In genomic region chr17:28384281-28385036, GRCh38 we compare ENCODE assay signal across 7 cellular contexts. TPM values are rescaled to one million over a fixed set of nuclear protein-coding genes. Genes with fewer than 3 reads are reported as not detected.
DNase-seq lines count a peak whose midpoint lies in the region; ATAC-seq and TF ChIP-seq lines count a peak whose summit lies in the region.

No MANE protein-coding gene starts in this region.

- H3K4me2 ChIP-seq in MM.1S (ENCODE audit: low read depth, low read length), result peak overlapping the region; percentile 85
- H3K4me2 ChIP-seq in parathyroid adenoma (ENCODE audit: low read length), result peak overlapping the region; percentile 65

- peak overlapping the region; percentile 63 for H3K27ac Mint-ChIP-seq in activated CD8-positive, alpha-beta T cell treated with anti-CD3 and anti-CD28 coated beads for 36 hours

- H3K4me1 ChIP-seq in MM.1S (ENCODE audit: low read length), result no peaks in the 10 kb centered on the region
- peaks cover 16% of the 10 kb centered on the region for H3K4me1 ChIP-seq in parathyroid adenoma
- H3K4me1 ChIP-seq in upper lobe of right lung, result peaks cover 22% of the 10 kb centered on the region

- peaks cover 28% of the 10 kb centered on the region for H3K36me3 Mint-ChIP-seq in activated CD8-positive, alpha-beta T cell treated with anti-CD3 and anti-CD28 coated beads for 36 hours (ENCODE audit: low read depth)

- intact Hi-C loops in activated CD8-positive, alpha-beta T cell treated with anti-CD3 and anti-CD28 coated beads for 36 hours (cut with micrococcal nuclease), result no loop called here
- intact Hi-C loops in upper lobe of right lung (cut with DNase I), result no loop called here

- peaks cover 20% of the 10 kb centered on the region for H3K4me1 Mint-ChIP-seq in activated CD8-positive, alpha-beta T cell treated with anti-CD3 and anti-CD28 coated beads for 36 hours (ENCODE audit: low read depth)

- H3K36me3 ChIP-seq in MM.1S (replicated peaks; ENCODE audit: insufficient read depth, low read length) (no peaks in the 10 kb centered on the region), parathyroid adenoma (ENCODE audit: control insufficient read depth, insufficient read depth, low read length) (no peaks in the 10 kb centered on the region), upper lobe of right lung (peaks cover 15% of the 10 kb centered on the region)

- H3K9me2 ChIP-seq in MM.1S (replicated peaks; ENCODE audit: insufficient read depth, low read length), result no peaks in the 10 kb centered on the region

- no peaks in the 10 kb centered on the region for H4K20me1 ChIP-seq in MM.1S (ENCODE audit: insufficient read depth, low read length)

- DNase-seq in MM.1S (peak; percentile 35), upper lobe of right lung (peak; percentile 92), HPDE6-E6E7 (ENCODE audit: extremely low spot score) (no peak)
- DNase-seq in activated CD8-positive, alpha-beta T cell treated with anti-CD3 and anti-CD28 coated beads for 36 hours, result peak; percentile 80

- TF ChIP-seq CTCF in MM.1S (IDR thresholded peaks at IDR 0.05; ENCODE audit: low read length) (no peak), parathyroid adenoma (IDR thresholded peaks at IDR 0.05) (no peak), upper lobe of right lung (IDR thresholded peaks at IDR 0.05) (no peak)
- TF ChIP-seq CTCF in activated CD8-positive, alpha-beta T cell treated with anti-CD3 and anti-CD28 coated beads for 36 hours (IDR thresholded peaks at IDR 0.05), result no peak

- H3K27me3 Mint-ChIP-seq in activated CD8-positive, alpha-beta T cell treated with anti-CD3 and anti-CD28 coated beads for 36 hours, result peaks cover 2% of the 10 kb centered on the region

- CTCF ChIA-PET in activated CD8-positive, alpha-beta T cell treated with anti-CD3 and anti-CD28 coated beads for 36 hours (lab: Charles Lee), result interaction anchor here (0.9 to 1.8 kb wide), 4 partner anchors 13 to 165 kb away, joined by 3 to 9 read pairs (median 4); partner anchors contain the start of genes POLDIP2 and SARM1

- POLR2A ChIA-PET in activated CD8-positive, alpha-beta T cell treated with anti-CD3 and anti-CD28 coated beads for 36 hours (lab: Charles Lee), result interaction anchor here (0.6 to 3.5 kb wide), 10 partner anchors 11 to 294 kb away, joined by 3 to 22 read pairs (median 5); partner anchors contain the start of genes POLDIP2, SARM1 and SEBOX

- H3K4me3 ChIP-seq in MM.1S (ENCODE audit: low read length) (peak overlapping the region; percentile 64), parathyroid adenoma (ENCODE audit: low read depth, low read length) (peak overlapping the region; percentile 55), upper lobe of right lung (peak overlapping the region; percentile 57)

- H3K27ac ChIP-seq in MM.1S (ENCODE audit: low read length) (no peak overlapping the region), parathyroid adenoma (no peak overlapping the region), upper lobe of right lung (peak overlapping the region; percentile 72)

- no peaks in the 10 kb centered on the region for H3K9me3 Mint-ChIP-seq in activated CD8-positive, alpha-beta T cell treated with anti-CD3 and anti-CD28 coated beads for 36 hours

- H3K9ac ChIP-seq in MM.1S (ENCODE audit: low read length) (peak overlapping the region; percentile 47; the same call in 1 of the 2 replicates), parathyroid adenoma (no peak overlapping the region)

- ATAC-seq in GM19351 (IDR thresholded peaks at IDR 0.05; ENCODE audit: unreplicated experiment) (peak; percentile 72), esophagus mucosa (peak; percentile 79), upper lobe of right lung (peak; percentile 91)
- peak; percentile 94 for ATAC-seq in activated CD8-positive, alpha-beta T cell treated with anti-CD3 and anti-CD28 coated beads for 36 hours

- H3F3A ChIP-seq in MM.1S (ENCODE audit: insufficient read depth, low read length), result no peaks in the 10 kb centered on the region

- H3K79me2 ChIP-seq in MM.1S (ENCODE audit: low read length), result no peaks in the 10 kb centered on the region
- H3K79me2 ChIP-seq in parathyroid adenoma, result peaks cover 19% of the 10 kb centered on the region

- H3K4me3 Mint-ChIP-seq in activated CD8-positive, alpha-beta T cell treated with anti-CD3 and anti-CD28 coated beads for 36 hours, result peak overlapping the region; percentile 84

- peak overlapping the region; percentile 87 for H2AFZ ChIP-seq in MM.1S (ENCODE audit: low read length)
- peak overlapping the region; percentile 62 for H2AFZ ChIP-seq in parathyroid adenoma

- H3K27me3 ChIP-seq in MM.1S (replicated peaks; ENCODE audit: insufficient read depth, low read length), result no peaks in the 10 kb centered on the region
- no peaks in the 10 kb centered on the region for H3K27me3 ChIP-seq in parathyroid adenoma (ENCODE audit: control insufficient read depth, insufficient read depth, low read length)
- no peaks in the 10 kb centered on the region for H3K27me3 ChIP-seq in upper lobe of right lung

- H3K9me3 ChIP-seq in MM.1S (replicated peaks; ENCODE audit: insufficient read depth, low read length) (no peaks in the 10 kb centered on the region), parathyroid adenoma (ENCODE audit: control insufficient read depth, low read length) (no peaks in the 10 kb centered on the region), upper lobe of right lung (no peaks in the 10 kb centered on the region)

RNA-seq across cellular contexts. Expression of gene SARM1, which starts 13.0 kb away (rescaled TPM):
- total RNA-seq in activated CD8-positive, alpha-beta T cell treated with anti-CD3 and anti-CD28 coated beads for 36 hours, result 10 to 100 TPM; 16.7 to 19.8 TPM
- total RNA-seq in esophagus mucosa (1.6 TPM), upper lobe of right lung (14.4 TPM)

RNA-seq across cellular contexts. Expression of gene VTN, which starts 14.4 kb away (rescaled TPM):
- total RNA-seq in activated CD8-positive, alpha-beta T cell treated with anti-CD3 and anti-CD28 coated beads for 36 hours, result under 1 TPM in 1 of 2 experiments, not detected in 1; 0.11 TPM
- total RNA-seq in esophagus mucosa (0.60 TPM), upper lobe of right lung (1.3 TPM)

RNA-seq across cellular contexts. Expression of gene SEBOX, which starts 19.5 kb away (rescaled TPM):
- total RNA-seq in activated CD8-positive, alpha-beta T cell treated with anti-CD3 and anti-CD28 coated beads for 36 hours, result not detected
- total RNA-seq in esophagus mucosa, result not detected
- total RNA-seq in upper lobe of right lung, result not detected

RNA-seq across cellular contexts. Expression of gene SLC46A1, which starts 21.6 kb away (rescaled TPM):
- 1 to 10 TPM; 2.1 to 3.1 TPM for total RNA-seq in activated CD8-positive, alpha-beta T cell treated with anti-CD3 and anti-CD28 coated beads for 36 hours
- 1.7 TPM for total RNA-seq in esophagus mucosa
- total RNA-seq in upper lobe of right lung, result 17.0 TPM

RNA-seq across cellular contexts. Expression of gene POLDIP2, which starts 27.1 kb away (rescaled TPM):
- 10 to 100 TPM; 87.6 to 88.7 TPM for total RNA-seq in activated CD8-positive, alpha-beta T cell treated with anti-CD3 and anti-CD28 coated beads for 36 hours
- total RNA-seq in esophagus mucosa (81.1 TPM), upper lobe of right lung (55.3 TPM)
